Comparison of ENCODE assay signal across 14 cellular contexts in genomic region chr11:65307298-65308229, GRCh38. TPM values are rescaled to one million over a fixed set of nuclear protein-coding genes. Genes with fewer than 3 reads are reported as not detected.
DNase-seq lines count a peak whose midpoint lies in the region; ATAC-seq, FAIRE-seq and TF ChIP-seq lines count a peak whose summit lies in the region.
"Had no signal": no experiment of that assay in that cellular context is flagged by ENCODE, and none has a peak within 500 bp of the region (broad histone marks: within the 10 kb centered on the region; RNA-seq: fewer than 3 reads in every experiment).

No MANE protein-coding gene starts in this region.

- TF ChIP-seq POLR2A in GM12878 (IDR thresholded peaks at IDR 0.05; ENCODE audit: low read depth, low read length): no peak
- TF ChIP-seq POLR2A in upper lobe of left lung (IDR thresholded peaks at IDR 0.05): no peak

- no peak overlapping the region for H3K4me3 Mint-ChIP-seq in nephron progenitor cell
- H3K4me3 Mint-ChIP-seq: activated CD4-positive, alpha-beta memory T cell treated with anti-CD3 and anti-CD28 coated beads for 36 hours had no signal

- intact Hi-C loops in heart right ventricle (cut with DNase I) (no loop called here), left cardiac atrium (cut with DNase I) (no loop called here), GM12878 (cut with micrococcal nuclease; ENCODE audit: unreplicated experiment) (no loop called here)

- no peak for TF ChIP-seq EP300 in GM12878 (IDR thresholded peaks at IDR 0.05; ENCODE audit: borderline replicate concordance in 1 of 2, control insufficient read depth in 1 of 2, low read depth in 2 of 2, low read length in 2 of 2)
- TF ChIP-seq EP300 in upper lobe of left lung (IDR thresholded peaks at IDR 0.05): no peak

- SMC1A ChIA-PET in GM12878 (lab: Charles Lee; ENCODE audit: uncharacterized antibody, unreplicated experiment): interaction anchor here (11.6 kb wide), 1 partner anchor 30 kb away, joined by 180 read pairs; no protein-coding TSS in a partner anchor

- WGBS in heart right ventricle, 2 donors: 84 to 88% methylated on average over 6 of the region's 6 CpGs
- 81% methylated on average over 6 of the region's 6 CpGs for WGBS in GM12878 (ENCODE audit: insufficient coverage, insufficient replicate concordance, low lambda C conversion rate, missing lambda C conversion rate)
- 86 to 89% methylated on average over 6 of the region's 6 CpGs for WGBS in upper lobe of left lung, 2 donors

- peaks cover 0 to 8% (median 0%) of the 10 kb centered on the region in 9 donors for H3K36me3 ChIP-seq in heart right ventricle
- H3K36me3 ChIP-seq in GM12878 (ENCODE audit: control insufficient read depth in 2 of 2, insufficient read depth in 2 of 2, low read length in 1 of 2): peaks cover 0 to 5% of the 10 kb centered on the region in 2 experiments; a peak in 2 of 4 replicates
- H3K36me3 ChIP-seq in upper lobe of left lung: peaks cover 0 to 6% (median 0%) of the 10 kb centered on the region in 4 donors
- H3K36me3 ChIP-seq: sigmoid colon had no signal

- CTCF ChIA-PET in GM12878 (lab: Yijun Ruan, JAX): interaction anchor here (2.4 kb wide), 1 partner anchor 32 kb away, joined by 7 read pairs; no protein-coding TSS in a partner anchor

- no TSS peak for BruUV-seq in GM12878 (replicated peaks; lab: Mats Ljungman, UMichigan)

- DNase-seq in heart right ventricle (no peak), left cardiac atrium (no peak), GM12878 (ENCODE audit: low read depth, low spot score) (no peak), nephron progenitor cell (no peak), upper lobe of left lung (no peak), UCSD-AML1 (lab: John Stamatoyannopoulos, UW; ENCODE audit: unreplicated experiment) (no peak)
- DNase-seq: activated CD4-positive, alpha-beta memory T cell treated with anti-CD3 and anti-CD28 coated beads for 36 hours; caudate nucleus; effector CD8-positive, alpha-beta T cell; sigmoid colon; stimulated activated CD4-positive, alpha-beta T cell treated with anti-CD3 and anti-CD28 coated beads, Interleukin-4, amount 100 ng/mL, for 4 hours had no signal

- ATAC-seq in heart right ventricle (no peak), left cardiac atrium (no peak), GM12878 (no peak), upper lobe of left lung (ENCODE audit: low FRiP score in 2 of 2) (no peak), HG03439 (IDR thresholded peaks at IDR 0.05; ENCODE audit: unreplicated experiment) (no peak), GM21360 (IDR thresholded peaks at IDR 0.05; ENCODE audit: unreplicated experiment) (no peak)

- FAIRE-seq in GM12878 (lab: Jason Lieb, UNC): no peak

- H3K9me3 ChIP-seq in heart right ventricle (no peaks in the 10 kb centered on the region), GM12878 (replicated peaks; ENCODE audit: control insufficient read depth, insufficient read depth, low read length) (no peaks in the 10 kb centered on the region), upper lobe of left lung (no peaks in the 10 kb centered on the region)
- H3K9me3 ChIP-seq: sigmoid colon had no signal

- TF ChIP-seq RAD21 in GM12878 (IDR thresholded peaks at IDR 0.05; ENCODE audit: insufficient read depth, low read depth, low read length): no peak

- H3K4me1 ChIP-seq in heart right ventricle (peaks cover 7 to 56% (median 40%) of the 10 kb centered on the region in 9 donors), GM12878 (ENCODE audit: control insufficient read depth, insufficient read depth, low read length) (0 out of 2 replicates have a peak, but pooled peaks cover 3% of the 10 kb centered on the region), upper lobe of left lung (peaks cover 41 to 52% (median 45%) of the 10 kb centered on the region in 4 donors)

- no peak overlapping the region for H3K4me2 ChIP-seq in GM12878 (ENCODE audit: control insufficient read depth, insufficient read depth)

- H3K4me1 Mint-ChIP-seq in nephron progenitor cell: peaks cover 28% of the 10 kb centered on the region

- H3K4me3 ChIP-seq in heart right ventricle (no peak overlapping the region), GM12878 (no peak overlapping the region), upper lobe of left lung (no peak overlapping the region)
- H3K4me3 ChIP-seq: sigmoid colon had no signal

- RAD21 ChIA-PET in GM12878 (lab: Charles Lee; ENCODE audit: unreplicated experiment): no interaction called here

- H3K27me3 Mint-ChIP-seq in nephron progenitor cell (ENCODE audit: low read depth, poor library complexity): peaks cover 5% of the 10 kb centered on the region
- H3K27me3 Mint-ChIP-seq: activated CD4-positive, alpha-beta memory T cell treated with anti-CD3 and anti-CD28 coated beads for 36 hours had no signal

- TF ChIP-seq CTCF in heart right ventricle (IDR thresholded peaks at IDR 0.05) (no peak), GM12878 (IDR thresholded peaks at IDR 0.05 in 2 of 3, conservative IDR thresholded peaks at IDR 0.05 in 1 of 3; ENCODE audit: control insufficient read depth in 2 of 3, extremely low read depth in 1 of 3, insufficient read depth in 1 of 3, low read depth in 3 of 3, low read length in 3 of 3) (no peak), nephron progenitor cell (IDR thresholded peaks at IDR 0.05) (no peak), upper lobe of left lung (IDR thresholded peaks at IDR 0.05) (no peak)

- peak overlapping the region; percentile 50 for H3K27ac Mint-ChIP-seq in nephron progenitor cell
- H3K27ac Mint-ChIP-seq: activated CD4-positive, alpha-beta memory T cell treated with anti-CD3 and anti-CD28 coated beads for 36 hours had no signal

- peaks cover 10% of the 10 kb centered on the region for H3K36me3 Mint-ChIP-seq in nephron progenitor cell (ENCODE audit: low read depth)

- H3K9me3 Mint-ChIP-seq in nephron progenitor cell: no peaks in the 10 kb centered on the region
- H3K9me3 Mint-ChIP-seq: activated CD4-positive, alpha-beta memory T cell treated with anti-CD3 and anti-CD28 coated beads for 36 hours had no signal

- H3K79me2 ChIP-seq in GM12878 (ENCODE audit: control insufficient read depth, insufficient read depth, low read length): no peaks in the 10 kb centered on the region

- no peak overlapping the region for H2AFZ ChIP-seq in GM12878 (ENCODE audit: control insufficient read depth, low read depth, low read length)

- POLR2A ChIA-PET in GM12878 (lab: Charles Lee): no interaction called here

- H4K20me1 ChIP-seq in GM12878 (ENCODE audit: control insufficient read depth, insufficient read depth): no peaks in the 10 kb centered on the region

- in situ Hi-C loops in GM12878 (cut with MboI): no loop called here

- H3K27ac ChIP-seq in heart right ventricle (peak overlapping the region in 7 of 10 donors; percentile 33 to 77 (median 62)), GM12878 (ENCODE audit: control insufficient read depth, insufficient read depth) (no peak overlapping the region), upper lobe of left lung (peak overlapping the region; percentile 27 to 75 (median 69))

- no peak overlapping the region for H3K9ac ChIP-seq in GM12878 (ENCODE audit: control insufficient read depth, insufficient read depth, low read length)

- H3K27me3 ChIP-seq in heart right ventricle (no peaks in the 10 kb centered on the region), GM12878 (replicated peaks in 1 of 2; ENCODE audit: control insufficient read depth in 2 of 2, insufficient read depth in 2 of 2, low read length in 1 of 2) (no peaks in the 10 kb centered on the region), upper lobe of left lung (no peaks in the 10 kb centered on the region)
- H3K27me3 ChIP-seq: sigmoid colon had no signal

RNA-seq across cellular contexts. Expression of gene CDC42EP2, which starts 7.1 kb away (rescaled TPM):
- total RNA-seq in heart right ventricle (10 to 100 TPM in 4 of 10 donors, 1 to 10 TPM in 6; 3.9 to 21.9 (median 9.0) TPM), left cardiac atrium (10 to 100 TPM; 21.7 to 28.9 TPM), GM12878 (2014; rRNA removed) (0.44 TPM in 1 of 2 replicates, not detected in the other), GM12878 (2014; rRNA removed; fragmentation: Illumina TruSeq; extraction: Trizol) (0.23 TPM in 1 of 2 replicates, not detected in the other), GM12878 (2021) (0.66 and 1.2 TPM in 2 replicates), upper lobe of left lung (10 to 100 TPM in 5 of 6 donors, 1 to 10 TPM in 1; 7.7 to 45.2 (median 14.6) TPM)
- polyA plus RNA-seq in heart right ventricle (10 to 100 TPM; 13.2 to 21.1 TPM), GM12878 (2011; rRNA removed) (0.03 TPM in 1 of 2 replicates, not detected in the other), GM12878 (2014; fragmentation: Illumina TruSeq; extraction: Trizol) (0.06 TPM in 1 of 2 replicates, not detected in the other), GM12878 (2014; fragmentation: Nextera tagmentation; extraction: Ambion mirVana) (under 1 TPM in 1 of 2 experiments, not detected in 1; 0.07 TPM), GM12878 (2014; rRNA removed) (0.12 and 0.41 TPM in 2 replicates), GM12878 (2016; fragmentation: Nextera tagmentation; extraction: Ambion mirVana) (under 1 TPM; 0.09 to 0.13 TPM)
- total RNA-seq in GM12878 (2013; cell fraction: nucleolus; rRNA removed): 3.5 and 4.6 TPM in 2 replicates
- 0.13 TPM for polyA plus RNA-seq in GM12878 (2011; ENCODE audit: low read depth)
- polyA plus RNA-seq in GM12878 (2011; cell fraction: cytosol; rRNA removed): 0.08 TPM in 1 of 2 replicates, not detected in the other
- polyA plus RNA-seq in GM12878 (2011; cell fraction: nucleus; rRNA removed): 0.41 and 0.58 TPM in 2 replicates
- 0.88 and 1.3 TPM in 2 replicates for polyA plus RNA-seq in GM12878 (2012)
- polyA minus RNA-seq in GM12878 (2011; rRNA and poly(A)+ RNA removed): 0.46 TPM in 1 of 2 replicates, not detected in the other
- polyA minus RNA-seq in GM12878 (2011; cell fraction: cytosol; rRNA and poly(A)+ RNA removed): 0.53 TPM in 1 of 2 replicates, not detected in the other
- polyA minus RNA-seq in GM12878 (2011; cell fraction: nucleus; rRNA and poly(A)+ RNA removed): 0.12 TPM in 1 of 2 replicates, not detected in the other

RNA-seq across cellular contexts. Expression of gene DPF2, which starts 26.1 kb away (rescaled TPM):
- total RNA-seq in heart right ventricle (10 to 100 TPM; 37.4 to 63.4 (median 50.6) TPM), left cardiac atrium (10 to 100 TPM; 46.7 to 47.7 TPM), GM12878 (2014; rRNA removed) (34.0 and 36.2 TPM in 2 replicates), GM12878 (2014; rRNA removed; fragmentation: Illumina TruSeq; extraction: Trizol) (27.5 and 27.9 TPM in 2 replicates), GM12878 (2021) (49.2 and 57.3 TPM in 2 replicates), upper lobe of left lung (10 to 100 TPM; 32.1 to 68.1 (median 54.7) TPM)
- polyA plus RNA-seq in heart right ventricle (10 to 100 TPM; 24.9 to 32.6 TPM), GM12878 (2011; rRNA removed) (24.3 and 29.4 TPM in 2 replicates), GM12878 (2014; fragmentation: Illumina TruSeq; extraction: Trizol) (44.0 and 54.1 TPM in 2 replicates), GM12878 (2014; fragmentation: Nextera tagmentation; extraction: Ambion mirVana) (10 to 100 TPM; 14.7 to 15.0 TPM), GM12878 (2014; rRNA removed) (32.0 and 33.1 TPM in 2 replicates), GM12878 (2016; fragmentation: Nextera tagmentation; extraction: Ambion mirVana) (10 to 100 TPM; 56.8 to 60.0 TPM)
- total RNA-seq in GM12878 (2013; cell fraction: nucleolus; rRNA removed): 54.0 and 61.9 TPM in 2 replicates
- polyA plus RNA-seq in GM12878 (2011; ENCODE audit: low read depth): 20.0 TPM
- polyA plus RNA-seq in GM12878 (2011; cell fraction: cytosol; rRNA removed): 40.3 and 53.9 TPM in 2 replicates
- polyA plus RNA-seq in GM12878 (2011; cell fraction: nucleus; rRNA removed): 79.8 and 81.5 TPM in 2 replicates
- polyA plus RNA-seq in GM12878 (2012): 37.2 and 38.7 TPM in 2 replicates
- polyA minus RNA-seq in GM12878 (2011; rRNA and poly(A)+ RNA removed): 28.1 and 45.1 TPM in 2 replicates
- 15.8 and 23.3 TPM in 2 replicates for polyA minus RNA-seq in GM12878 (2011; cell fraction: cytosol; rRNA and poly(A)+ RNA removed)
- polyA minus RNA-seq in GM12878 (2011; cell fraction: nucleus; rRNA and poly(A)+ RNA removed): 19.9 and 34.4 TPM in 2 replicates

RNA-seq across cellular contexts. Expression of gene POLA2, which starts 45.8 kb away (rescaled TPM):
- total RNA-seq in heart right ventricle (1 to 10 TPM; 2.3 to 7.3 (median 3.8) TPM), left cardiac atrium (1 to 10 TPM; 5.3 to 7.3 TPM), GM12878 (2014; rRNA removed) (53.8 and 56.5 TPM in 2 replicates), GM12878 (2014; rRNA removed; fragmentation: Illumina TruSeq; extraction: Trizol) (53.4 and 55.5 TPM in 2 replicates), GM12878 (2021) (46.2 and 49.5 TPM in 2 replicates), upper lobe of left lung (10 to 100 TPM in 3 of 6 donors, 1 to 10 TPM in 3; 6.0 to 19.9 (median 8.7) TPM)
- polyA plus RNA-seq in heart right ventricle (1 to 10 TPM; 8.6 to 9.4 TPM), GM12878 (2011; rRNA removed) (75.3 and 93.0 TPM in 2 replicates), GM12878 (2014; fragmentation: Illumina TruSeq; extraction: Trizol) (121 and 146 TPM in 2 replicates), GM12878 (2014; fragmentation: Nextera tagmentation; extraction: Ambion mirVana) (1 to 10 TPM; 4.2 to 8.7 TPM), GM12878 (2014; rRNA removed) (55.8 and 56.3 TPM in 2 replicates), GM12878 (2016; fragmentation: Nextera tagmentation; extraction: Ambion mirVana) (100 to 1,000 TPM; 112 to 115 TPM)
- 81.0 and 93.1 TPM in 2 replicates for total RNA-seq in GM12878 (2013; cell fraction: nucleolus; rRNA removed)
- 11.7 TPM for polyA plus RNA-seq in GM12878 (2011; ENCODE audit: low read depth)
- polyA plus RNA-seq in GM12878 (2011; cell fraction: cytosol; rRNA removed): 76.4 and 81.2 TPM in 2 replicates
- 87.8 and 107 TPM in 2 replicates for polyA plus RNA-seq in GM12878 (2011; cell fraction: nucleus; rRNA removed)
- polyA plus RNA-seq in GM12878 (2012): 22.4 and 27.2 TPM in 2 replicates
- 89.5 and 104 TPM in 2 replicates for polyA minus RNA-seq in GM12878 (2011; rRNA and poly(A)+ RNA removed)
- 20.0 and 23.6 TPM in 2 replicates for polyA minus RNA-seq in GM12878 (2011; cell fraction: cytosol; rRNA and poly(A)+ RNA removed)
- 37.4 and 51.2 TPM in 2 replicates for polyA minus RNA-seq in GM12878 (2011; cell fraction: nucleus; rRNA and poly(A)+ RNA removed)

RNA-seq across cellular contexts. Expression of gene TIGD3, which starts 47.0 kb away (rescaled TPM):
- total RNA-seq in heart right ventricle (under 1 TPM in 8 of 10 donors, not detected in 2; 0.11 to 0.87 (median 0.33) TPM), left cardiac atrium (under 1 TPM in 1 of 2 donors, not detected in 1; 0.12 TPM), GM12878 (2014; rRNA removed) (1.3 and 1.4 TPM in 2 replicates), GM12878 (2014; rRNA removed; fragmentation: Illumina TruSeq; extraction: Trizol) (0.18 and 0.49 TPM in 2 replicates), GM12878 (2021) (1.2 and 1.3 TPM in 2 replicates), upper lobe of left lung (under 1 TPM in 4 of 6 donors, not detected in 2; 0.15 to 0.51 (median 0.35) TPM)
- polyA plus RNA-seq in heart right ventricle (under 1 TPM; 0.19 to 0.80 TPM), GM12878 (2011; rRNA removed) (0.20 and 0.41 TPM in 2 replicates), GM12878 (2014; fragmentation: Illumina TruSeq; extraction: Trizol) (0.25 and 0.52 TPM in 2 replicates), GM12878 (2014; fragmentation: Nextera tagmentation; extraction: Ambion mirVana) (under 1 TPM; 0.13 TPM), GM12878 (2014; rRNA removed) (0.66 and 1.00 TPM in 2 replicates), GM12878 (2016; fragmentation: Nextera tagmentation; extraction: Ambion mirVana) (under 1 TPM; 0.64 to 0.95 TPM)
- total RNA-seq in GM12878 (2013; cell fraction: nucleolus; rRNA removed): 0.79 and 1.3 TPM in 2 replicates
- polyA plus RNA-seq in GM12878 (2011; ENCODE audit: low read depth): 0.33 TPM
- 0.37 and 0.59 TPM in 2 replicates for polyA plus RNA-seq in GM12878 (2011; cell fraction: cytosol; rRNA removed)
- 0.96 and 1.4 TPM in 2 replicates for polyA plus RNA-seq in GM12878 (2011; cell fraction: nucleus; rRNA removed)
- polyA plus RNA-seq in GM12878 (2012): 0.50 and 0.94 TPM in 2 replicates
- polyA minus RNA-seq in GM12878 (2011; rRNA and poly(A)+ RNA removed): 0.44 and 0.82 TPM in 2 replicates
- polyA minus RNA-seq in GM12878 (2011; cell fraction: cytosol; rRNA and poly(A)+ RNA removed): not detected in 2 replicates
- 0.24 and 0.67 TPM in 2 replicates for polyA minus RNA-seq in GM12878 (2011; cell fraction: nucleus; rRNA and poly(A)+ RNA removed)
- total RNA-seq: lung microvascular endothelial cell had no signal
